Comparison of ENCODE assay signal across 8 cellular contexts in genomic region chr1:192477630-192478029, GRCh38.
DNase-seq lines count a peak whose midpoint lies in the region; ATAC-seq and TF ChIP-seq lines count a peak whose summit lies in the region.

No MANE protein-coding gene starts in this region.

- TF ChIP-seq EP300 in gastroesophageal sphincter (IDR thresholded peaks at IDR 0.05): no peak

- CTCF ChIA-PET in IMR-90 (lab: Yijun Ruan, JAX): interaction anchor here (0.8 to 1.5 kb wide), 8 partner anchors 67 to 333 kb away, joined by 3 to 11 read pairs (median 4); no protein-coding TSS in a partner anchor

- no peaks in the 10 kb centered on the region for H3K36me3 Mint-ChIP-seq in stimulated activated effector memory CD8-positive, alpha-beta T cell treated with anti-CD3 and anti-CD28 coated beads, Interleukin-12 subunit alpha, Interleukin-12 subunit beta, amount 100 ng/mL, for 72 hours

- H2BK120ac ChIP-seq in IMR-90 (ENCODE audit: low read depth, low read length): no peak overlapping the region

- dilution Hi-C loops in IMR-90 (cut with HindIII; ENCODE audit: low sequenced_read_pairs, unreplicated experiment): loop anchor here (25.0 kb wide), 1 partner anchor 535 kb away; no protein-coding TSS in a partner anchor

- H3K4me2 ChIP-seq in IMR-90 (ENCODE audit: low read depth, low read length): no peak overlapping the region
- peak overlapping the region; percentile 20 for H3K4me2 ChIP-seq in SU-DHL-6 (ENCODE audit: low read depth, low read length, poor library complexity, severe bottlenecking)

- H2AFZ ChIP-seq in IMR-90 (replicated peaks; ENCODE audit: low read length, poor library complexity): no peak overlapping the region
- H2AFZ ChIP-seq in SU-DHL-6 (ENCODE audit: low read depth, low read length, severe bottlenecking): no peak overlapping the region

- H3K36me3 ChIP-seq in IMR-90 (ENCODE audit: control insufficient read depth, insufficient read depth, low read length): no peaks in the 10 kb centered on the region
- no peaks in the 10 kb centered on the region for H3K36me3 ChIP-seq in SU-DHL-6 (ENCODE audit: low read length)
- no peaks in the 10 kb centered on the region for H3K36me3 ChIP-seq in gastroesophageal sphincter

- H3K14ac ChIP-seq in IMR-90 (replicated peaks; ENCODE audit: low read depth, low read length): no peak overlapping the region

- H3K27me3 ChIP-seq in IMR-90 (ENCODE audit: control insufficient read depth, insufficient read depth, low read length) (no peaks in the 10 kb centered on the region), SU-DHL-6 (ENCODE audit: low read length) (no peaks in the 10 kb centered on the region), gastroesophageal sphincter (no peaks in the 10 kb centered on the region)

- H3K23ac ChIP-seq in IMR-90 (ENCODE audit: low read depth, low read length): no peak overlapping the region

- no peak overlapping the region for H2AK5ac ChIP-seq in IMR-90 (ENCODE audit: low read depth, low read length)

- H3K56ac ChIP-seq in IMR-90 (ENCODE audit: extremely low read depth, insufficient read depth, low read length): no peak overlapping the region

- no peak overlapping the region for H2AK9ac ChIP-seq in IMR-90 (replicated peaks; ENCODE audit: low read depth, low read length, poor library complexity)

- ATAC-seq in GM19452 (IDR thresholded peaks at IDR 0.05; ENCODE audit: unreplicated experiment) (peak; percentile 49), IMR-90 (ENCODE audit: low read depth) (peak; percentile 87), gastroesophageal sphincter (peak; percentile 55), HG02571 (IDR thresholded peaks at IDR 0.05; ENCODE audit: unreplicated experiment) (no peak)
- peak; percentile 48 for ATAC-seq in stimulated activated effector memory CD8-positive, alpha-beta T cell treated with anti-CD3 and anti-CD28 coated beads, Interleukin-12 subunit alpha, Interleukin-12 subunit beta, amount 100 ng/mL, for 72 hours

- no peak overlapping the region for H2BK20ac ChIP-seq in IMR-90 (ENCODE audit: low read depth, low read length)

- no peaks in the 10 kb centered on the region for H3K9me3 Mint-ChIP-seq in stimulated activated effector memory CD8-positive, alpha-beta T cell treated with anti-CD3 and anti-CD28 coated beads, Interleukin-12 subunit alpha, Interleukin-12 subunit beta, amount 100 ng/mL, for 72 hours

- no peak overlapping the region for H3K27ac ChIP-seq in IMR-90 (ENCODE audit: insufficient read depth, low read length)
- H3K27ac ChIP-seq in SU-DHL-6 (ENCODE audit: low read depth, low read length): no peak overlapping the region
- no peak overlapping the region for H3K27ac ChIP-seq in gastroesophageal sphincter

- H3K79me2 ChIP-seq in SU-DHL-6 (ENCODE audit: insufficient read depth, low read length): no peaks in the 10 kb centered on the region

- H4K5ac ChIP-seq in IMR-90 (ENCODE audit: low read depth, low read length): no peak overlapping the region

- no peak overlapping the region for H4K8ac ChIP-seq in IMR-90 (ENCODE audit: low read depth in 2 of 2, low read length in 2 of 2)

- no CpG with 5 or more reads among the region's 2 CpGs for WGBS in IMR-90 (ENCODE audit: extremely low coverage in 2 of 2, insufficient read length in 1 of 2), 2 experiments
- 0 to 4% methylated on average over 2 of the region's 2 CpGs for WGBS in gastroesophageal sphincter (ENCODE audit: low coverage in 1 of 2), 2 donors

- TF ChIP-seq CTCF in IMR-90 (conservative IDR thresholded peaks at IDR 0.05; ENCODE audit: low read depth, low read length) (peak; percentile 77), SU-DHL-6 (IDR thresholded peaks at IDR 0.05; ENCODE audit: insufficient read depth, low read length, poor library complexity, severe bottlenecking) (peak; percentile 64), gastroesophageal sphincter (IDR thresholded peaks at IDR 0.05) (peak; percentile 30 to 74 (median 68))

- H2BK5ac ChIP-seq in IMR-90 (ENCODE audit: low read depth, low read length, poor library complexity, severe bottlenecking): no peak overlapping the region

- no peaks in the 10 kb centered on the region; the same call in 1 of the 2 replicates for H3K9me3 ChIP-seq in IMR-90 (ENCODE audit: control insufficient read depth, insufficient read depth, low read length)
- H3K9me3 ChIP-seq in SU-DHL-6 (ENCODE audit: insufficient read depth, low read length): 0 out of 2 replicates have a peak, but pooled peaks cover 2% of the 10 kb centered on the region
- H3K9me3 ChIP-seq in gastroesophageal sphincter: peaks cover 0 to 9% (median 0%) of the 10 kb centered on the region in 3 donors

- H3K4me3 ChIP-seq in IMR-90 (ENCODE audit: insufficient read depth, low read depth, low read length) (no peak overlapping the region), SU-DHL-6 (ENCODE audit: insufficient read depth, low read length, poor library complexity, severe bottlenecking) (no peak overlapping the region), gastroesophageal sphincter (no peak overlapping the region)

- TF ChIP-seq POLR2A in IMR-90 (IDR thresholded peaks at IDR 0.05; ENCODE audit: low read depth, low read length) (0 out of 2 replicates have a peak, but pooled peaks have one; percentile 32), gastroesophageal sphincter (IDR thresholded peaks at IDR 0.05) (no peak)

- no peak overlapping the region for H3K27ac Mint-ChIP-seq in stimulated activated effector memory CD8-positive, alpha-beta T cell treated with anti-CD3 and anti-CD28 coated beads, Interleukin-12 subunit alpha, Interleukin-12 subunit beta, amount 100 ng/mL, for 72 hours

- no peak overlapping the region for H3K9ac ChIP-seq in IMR-90 (ENCODE audit: low read depth, low read length)
- no peak overlapping the region for H3K9ac ChIP-seq in SU-DHL-6 (ENCODE audit: low read length)

- H3F3A ChIP-seq in SU-DHL-6 (ENCODE audit: insufficient read depth): no peaks in the 10 kb centered on the region

- no peaks in the 10 kb centered on the region for H4K20me1 ChIP-seq in IMR-90 (ENCODE audit: insufficient read depth, low read length)
- no peaks in the 10 kb centered on the region for H4K20me1 ChIP-seq in SU-DHL-6 (ENCODE audit: low read depth, low read length)

- peak; percentile 47 for DNase-seq in DMS153 treated with DMSO at 0.1 percent for 48 hours (lab: John Stamatoyannopoulos, UW; ENCODE audit: unreplicated experiment)
- DNase-seq in IMR-90: peak; percentile 63
- DNase-seq in stimulated activated effector memory CD8-positive, alpha-beta T cell treated with anti-CD3 and anti-CD28 coated beads, Interleukin-12 subunit alpha, Interleukin-12 subunit beta, amount 100 ng/mL, for 72 hours (ENCODE audit: low spot score in 2 of 2): no peak
- no peak for DNase-seq in NCI-H524 treated with DMSO at 0.1 percent for 48 hours (lab: John Stamatoyannopoulos, UW)

- H3K4me1 ChIP-seq in IMR-90 (ENCODE audit: control insufficient read depth, insufficient read depth, low read length) (no peaks in the 10 kb centered on the region), gastroesophageal sphincter (peaks cover 0 to 15% (median 5%) of the 10 kb centered on the region in 3 donors)

- peak; percentile 90 for TF ChIP-seq RAD21 in IMR-90 (IDR thresholded peaks at IDR 0.05; ENCODE audit: low read length)

- H2BK15ac ChIP-seq in IMR-90 (ENCODE audit: low read depth, low read length): no peak overlapping the region

- BruUV-seq in IMR-90 (replicated peaks; lab: Mats Ljungman, UMichigan): no TSS peak

- POLR2A ChIA-PET in IMR-90 (lab: Charles Lee; ENCODE audit: unreplicated experiment): interaction anchor here (1.2 kb wide), 1 partner anchor 330 kb away, joined by 4 read pairs; no protein-coding TSS in a partner anchor

- H3K9me2 ChIP-seq in SU-DHL-6 (replicated peaks; ENCODE audit: insufficient read depth, low read length): no peaks in the 10 kb centered on the region

- no peak overlapping the region for H4K91ac ChIP-seq in IMR-90 (ENCODE audit: insufficient read depth, low read depth, low read length)

- H3K79me1 ChIP-seq in IMR-90 (ENCODE audit: low read depth in 1 of 2, low read length in 2 of 2): no peaks in the 10 kb centered on the region

- peaks cover 9% of the 10 kb centered on the region for H3K4me1 Mint-ChIP-seq in stimulated activated effector memory CD8-positive, alpha-beta T cell treated with anti-CD3 and anti-CD28 coated beads, Interleukin-12 subunit alpha, Interleukin-12 subunit beta, amount 100 ng/mL, for 72 hours

- H3K9me1 ChIP-seq in IMR-90 (ENCODE audit: insufficient read depth, low read length): no peaks in the 10 kb centered on the region

- no peak overlapping the region for H3K18ac ChIP-seq in IMR-90 (ENCODE audit: low read depth, low read length)

- in situ Hi-C loops in IMR-90 (cut with MboI; ENCODE audit: low sequenced_read_pairs): loop anchor here (10.0 kb wide), 2 partner anchors 107 to 637 kb away; no protein-coding TSS in a partner anchor

- intact Hi-C loops in IMR-90 (cut with micrococcal nuclease): loop anchor here (1.0 kb wide), 2 partner anchors 103 to 133 kb away; no protein-coding TSS in a partner anchor

- H3K4me3 Mint-ChIP-seq in stimulated activated effector memory CD8-positive, alpha-beta T cell treated with anti-CD3 and anti-CD28 coated beads, Interleukin-12 subunit alpha, Interleukin-12 subunit beta, amount 100 ng/mL, for 72 hours: no peak overlapping the region

- H3K4ac ChIP-seq in IMR-90 (ENCODE audit: low read depth, low read length): no peak overlapping the region

TF ChIP-seq in IMR-90, 13 proteins besides CTCF, POLR2A, EP300 and RAD21:
- peak; percentile 96 for TF ChIP-seq SMC3 (IDR thresholded peaks at IDR 0.05; ENCODE audit: low read depth, low read length)
- TF ChIP-seq BHLHE40 (IDR thresholded peaks at IDR 0.05; ENCODE audit: low read depth, low read length): no peak

Comparison
In these comparisons a context has a peak if more than half of its experiments do, and no peak if none do; other contexts are left out.
1. DNase-seq: peak in DMS153 treated with DMSO at 0.1 percent for 48 hours (single experiment) and IMR-90 (single experiment); none in stimulated activated effector memory CD8-positive, alpha-beta T cell treated with anti-CD3 and anti-CD28 coated beads, Interleukin-12 subunit alpha, Interleukin-12 subunit beta, amount 100 ng/mL, for 72 hours (0 of 2) and NCI-H524 treated with DMSO at 0.1 percent for 48 hours (single experiment).
2. Peak in every context shown above with its lines, with median percentiles within 50 percentile points of each other: CTCF ChIP-seq.